ENCODE assay signal across 13 cellular contexts in the genomic region with DNA sequence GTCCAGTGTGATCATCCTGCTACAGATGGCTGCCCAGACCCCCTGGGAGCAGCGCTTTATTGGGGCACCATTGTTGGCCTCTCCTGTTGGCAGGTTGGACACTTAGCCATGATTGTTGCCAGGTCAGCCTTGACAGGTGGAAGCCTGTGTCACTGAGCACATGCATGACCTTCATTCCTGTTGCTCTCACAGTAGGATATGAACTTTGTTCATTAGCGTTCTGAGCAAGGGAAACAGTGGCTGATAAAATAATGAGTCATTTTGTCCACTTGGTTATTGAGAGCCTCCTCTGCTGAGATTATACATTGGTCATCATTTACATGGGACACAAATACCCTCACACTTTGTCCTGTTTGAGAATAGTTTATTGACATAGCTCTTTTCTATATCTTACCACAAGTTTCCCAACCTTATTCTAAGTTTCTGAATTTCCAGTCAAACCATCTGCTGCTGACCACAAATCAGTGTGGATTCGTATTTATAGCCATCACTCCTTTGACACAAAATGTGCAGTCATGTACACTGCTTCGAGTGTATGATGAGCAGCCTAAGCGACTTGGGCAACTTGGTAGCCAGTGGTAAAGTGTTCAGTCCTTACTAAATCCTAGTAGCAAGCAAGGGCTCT.
A peak's percentile ranks its signal among the peaks of the same experiment; 100 is the strongest.
DNase-seq lines count a peak whose midpoint lies in the region; ATAC-seq, FAIRE-seq and TF ChIP-seq lines count a peak whose summit lies in the region.
"Had no signal": no experiment of that assay in that cellular context is flagged by ENCODE, and none has a peak within 500 bp of the region (broad histone marks: within the 10 kb centered on the region; RNA-seq: fewer than 3 reads in every experiment).

No MANE protein-coding gene starts in this region.

- H3K4me3 Mint-ChIP-seq in HFFc6 (no peak overlapping the region), astrocyte (ENCODE audit: unreplicated experiment) (no peak overlapping the region)
- H3K4me3 Mint-ChIP-seq: natural killer cell had no signal

- intact Hi-C loops in spleen (cut with DNase I; ENCODE audit: low total_unique reads), result no loop called here

- FAIRE-seq in astrocyte (lab: Jason Lieb, UNC), result no peak
- FAIRE-seq: colon, keratinocyte had no signal

- peak; percentile 23 for DNase-seq in HFFc6
- DNase-seq in astrocyte (ENCODE audit: low read depth), result peak; percentile 85
- DNase-seq in spleen, result no peak
- no peak for DNase-seq in NCI-H526 treated with DMSO at 0.1 percent for 48 hours (lab: John Stamatoyannopoulos, UW)
- no peak for DNase-seq in mesendoderm
- DNase-seq: activated CD4-positive, alpha-beta T cell treated with anti-CD3 and anti-CD28 coated beads, Interleukin-2, amount 50 U/mL, for 4 hours; natural killer cell; T-helper 2 cell had no signal

- no peak overlapping the region for H3K4ac ChIP-seq in mesendoderm (ENCODE audit: low read depth, low read length)

- H4K20me1 ChIP-seq in astrocyte (ENCODE audit: insufficient read depth, low read length), result peaks cover 51% of the 10 kb centered on the region

- H3K36me3 Mint-ChIP-seq in HFFc6 (ENCODE audit: low read depth), result no peaks in the 10 kb centered on the region
- H3K36me3 Mint-ChIP-seq in astrocyte (ENCODE audit: low read depth, unreplicated experiment), result peaks cover 7% of the 10 kb centered on the region
- H3K36me3 Mint-ChIP-seq: natural killer cell had no signal

- no peak overlapping the region for H2AK5ac ChIP-seq in mesendoderm (ENCODE audit: low read length)

- H3K4me1 Mint-ChIP-seq in HFFc6 (ENCODE audit: low read depth) (peaks cover 42% of the 10 kb centered on the region), astrocyte (ENCODE audit: low read depth, unreplicated experiment) (peaks cover 27% of the 10 kb centered on the region)
- H3K4me1 Mint-ChIP-seq: natural killer cell had no signal

- no peaks in the 10 kb centered on the region for H3K36me3 ChIP-seq in astrocyte (ENCODE audit: insufficient read depth, low read length)
- H3K36me3 ChIP-seq in gastroesophageal sphincter, result no peaks in the 10 kb centered on the region
- no peaks in the 10 kb centered on the region for H3K36me3 ChIP-seq in spleen
- H3K36me3 ChIP-seq in mesendoderm (ENCODE audit: control insufficient read depth, insufficient read depth, low read length), result no peaks in the 10 kb centered on the region

- no peak overlapping the region for H3K23ac ChIP-seq in mesendoderm (ENCODE audit: low read length)

- TF ChIP-seq EP300 in gastroesophageal sphincter (IDR thresholded peaks at IDR 0.05), result no peak

- no peak overlapping the region for H3K56ac ChIP-seq in mesendoderm (ENCODE audit: low read length)

- H3K4me1 ChIP-seq in astrocyte (ENCODE audit: insufficient read depth, low read length) (peaks cover 23% of the 10 kb centered on the region), gastroesophageal sphincter (peaks cover 0 to 8% (median 0%) of the 10 kb centered on the region in 3 donors), spleen (peaks cover 6 to 76% (median 18%) of the 10 kb centered on the region in 6 donors), mesendoderm (ENCODE audit: control insufficient read depth, low read depth, low read length) (no peaks in the 10 kb centered on the region)

- no peaks in the 10 kb centered on the region for H3K9me3 Mint-ChIP-seq in HFFc6
- H3K9me3 Mint-ChIP-seq in astrocyte (ENCODE audit: unreplicated experiment), result no peaks in the 10 kb centered on the region
- H3K9me3 Mint-ChIP-seq: activated T-helper 2 cell treated with anti-CD3 and anti-CD28 coated beads, Interferon-gamma antibody, Interleukin-2, Interleukin-4, amounts not matched to agents 10 μg/mL and 5 μg/mL and 100 μg/mL, durations not matched to agents 14 hours and 24 hours and 36 hours; natural killer cell had no signal

- H2BK5ac ChIP-seq in mesendoderm (ENCODE audit: low read length), result no peak overlapping the region

- no peak overlapping the region for H4K8ac ChIP-seq in mesendoderm (ENCODE audit: low read depth, low read length)

- H3K79me2 ChIP-seq in astrocyte (ENCODE audit: insufficient read depth, low read length) (peaks cover 7% of the 10 kb centered on the region), mesendoderm (ENCODE audit: control insufficient read depth, insufficient read depth, low read length) (no peaks in the 10 kb centered on the region)

- no peak overlapping the region for H2BK120ac ChIP-seq in mesendoderm (ENCODE audit: low read depth, low read length)

- H3K27ac ChIP-seq in astrocyte (ENCODE audit: low read depth, low read length) (peak overlapping the region; percentile 22), gastroesophageal sphincter (no peak overlapping the region), spleen (peak overlapping the region; percentile 12 to 80 (median 56)), mesendoderm (ENCODE audit: low read depth, low read length) (no peak overlapping the region)

- H3K4me2 ChIP-seq in astrocyte (ENCODE audit: low read length) (peak overlapping the region; percentile 51), mesendoderm (ENCODE audit: low read length) (no peak overlapping the region)

- ATAC-seq in gastroesophageal sphincter, result peak; percentile 50
- no peak for ATAC-seq in GM21528 (IDR thresholded peaks at IDR 0.05; ENCODE audit: low FRiP score, unreplicated experiment)
- ATAC-seq: natural killer cell had no signal

- no peaks in the 10 kb centered on the region for H3K79me1 ChIP-seq in mesendoderm (ENCODE audit: low read length)

- no peak overlapping the region for H2AFZ ChIP-seq in astrocyte (ENCODE audit: low read depth, low read length)

- H3K4me3 ChIP-seq in astrocyte (ENCODE audit: insufficient read depth, low read depth, low read length) (no peak overlapping the region), gastroesophageal sphincter (no peak overlapping the region), spleen (no peak overlapping the region), mesendoderm (ENCODE audit: low read length) (no peak overlapping the region)

- TF ChIP-seq CTCF in HFFc6 (IDR thresholded peaks at IDR 0.05), result no peak
- TF ChIP-seq CTCF in astrocyte (IDR thresholded peaks at IDR 0.05; ENCODE audit: insufficient read depth, low read depth, low read length), result no peak
- no peak for TF ChIP-seq CTCF in gastroesophageal sphincter (IDR thresholded peaks at IDR 0.05)
- TF ChIP-seq CTCF in spleen (IDR thresholded peaks at IDR 0.05 in 8 of 11, conservative IDR thresholded peaks at IDR 0.05 in 3 of 11), result no peak

- WGBS in gastroesophageal sphincter (ENCODE audit: low coverage in 1 of 2), 2 donors, result 69 to 82% methylated on average over 2 to 5 of the region's 5 CpGs
- whole genome bisulfite sequencing in spleen, 5 donors, result 78 to 88% (median 83%) methylated on average over 5 of the region's 5 CpGs
- no CpG with 5 or more reads among the region's 5 CpGs for WGBS in mesendoderm (ENCODE audit: extremely low coverage, insufficient coverage, low lambda C conversion rate)

- H3K9me3 ChIP-seq in astrocyte (ENCODE audit: insufficient read depth, low read depth, low read length), result no peaks in the 10 kb centered on the region
- H3K9me3 ChIP-seq in gastroesophageal sphincter, result no peaks in the 10 kb centered on the region
- H3K9me3 ChIP-seq in spleen, result no peaks in the 10 kb centered on the region

- no peak overlapping the region for H3K18ac ChIP-seq in mesendoderm (ENCODE audit: low read length)

- peak overlapping the region; percentile 15; the same call in 1 of the 2 replicates for H3K27ac Mint-ChIP-seq in HFFc6
- no peak overlapping the region for H3K27ac Mint-ChIP-seq in astrocyte (ENCODE audit: unreplicated experiment)
- H3K27ac Mint-ChIP-seq: activated T-helper 2 cell treated with anti-CD3 and anti-CD28 coated beads, Interferon-gamma antibody, Interleukin-2, Interleukin-4, amounts not matched to agents 10 μg/mL and 5 μg/mL and 100 μg/mL, durations not matched to agents 14 hours and 24 hours and 36 hours; natural killer cell had no signal

- peaks cover 3% of the 10 kb centered on the region; the same call in 1 of the 2 replicates for H3K27me3 Mint-ChIP-seq in HFFc6 (ENCODE audit: insufficient read depth)
- no peaks in the 10 kb centered on the region for H3K27me3 Mint-ChIP-seq in astrocyte (ENCODE audit: low read depth, unreplicated experiment)

- no peak overlapping the region for H4K5ac ChIP-seq in mesendoderm (ENCODE audit: low read length)

- H3K9ac ChIP-seq in astrocyte (ENCODE audit: low read length), result peak overlapping the region; percentile 8
- no peak overlapping the region for H3K9ac ChIP-seq in mesendoderm (ENCODE audit: low read length)

- no peak overlapping the region for H2BK15ac ChIP-seq in mesendoderm (replicated peaks; ENCODE audit: low read depth)

- TF ChIP-seq POLR2A in gastroesophageal sphincter (IDR thresholded peaks at IDR 0.05) (no peak), spleen (IDR thresholded peaks at IDR 0.05) (no peak)

- H3K27me3 ChIP-seq in astrocyte (ENCODE audit: insufficient read depth, low read length) (no peaks in the 10 kb centered on the region), gastroesophageal sphincter (no peaks in the 10 kb centered on the region), spleen (replicated peaks in 1 of 7) (no peaks in the 10 kb centered on the region), mesendoderm (ENCODE audit: insufficient read depth, low read length, poor library complexity) (no peaks in the 10 kb centered on the region)

Comparison
In these comparisons a context has a peak if more than half of its experiments do, and no peak if none do; other contexts are left out.
1. DNase-seq: peak in HFFc6 (single experiment) and astrocyte (single experiment); none in spleen (single experiment), NCI-H526 treated with DMSO at 0.1 percent for 48 hours (single experiment) and mesendoderm (single experiment).
2. H3K27ac ChIP-seq: peak in astrocyte (single experiment) and spleen (8 of 8); none in gastroesophageal sphincter (0 of 4) and mesendoderm (single experiment).